In genomic region chr11:83191986-83192385, GRCh38 we compare ENCODE assay signal across 10 cellular contexts. TPM values are rescaled to one million over a fixed set of nuclear protein-coding genes. Genes with fewer than 3 reads are reported as not detected.
DNase-seq lines count a peak whose midpoint lies in the region; ATAC-seq and TF ChIP-seq lines count a peak whose summit lies in the region.
"Had no signal": no experiment of that assay in that cellular context is flagged by ENCODE, and none has a peak within 500 bp of the region (broad histone marks: within the 10 kb centered on the region; RNA-seq: fewer than 3 reads in every experiment).

No MANE protein-coding gene starts in this region.

- H3K27ac Mint-ChIP-seq in activated T-cell treated with anti-CD3 and anti-CD28 coated beads, Interleukin-2, amount 50 U/mL, for 72 hours: peak overlapping the region; percentile 90
- H3K27ac Mint-ChIP-seq in activated CD4-positive, alpha-beta memory T cell treated with anti-CD3 and anti-CD28 coated beads, Interleukin-2, amount 10 ng/mL, durations not matched to agents 7 days and 5 days: peak overlapping the region; percentile 79
- peak overlapping the region; percentile 98 to 100 (median 100) for H3K27ac Mint-ChIP-seq in immature natural killer cell

- no peaks in the 10 kb centered on the region for H3K9me3 ChIP-seq in suprapubic skin
- H3K9me3 ChIP-seq: BE2C had no signal

- no peak for DNase-seq in activated T-cell treated with anti-CD3 and anti-CD28 coated beads, Interleukin-2, amount 50 U/mL, for 72 hours
- no peak for DNase-seq in activated T-cell treated with anti-CD3 and anti-CD28 coated beads, Interleukin-2, amount 50 U/mL, for 1 hour
- DNase-seq in activated CD4-positive, alpha-beta memory T cell treated with anti-CD3 and anti-CD28 coated beads, Interleukin-2, amount 10 ng/mL, durations not matched to agents 7 days and 5 days: no peak
- DNase-seq in immature natural killer cell (no peak), suprapubic skin (ENCODE audit: low spot score in 2 of 2) (no peak), NCI-H2196 treated with DMSO at 0.1 percent for 48 hours (lab: John Stamatoyannopoulos, UW; ENCODE audit: unreplicated experiment) (no peak)
- DNase-seq: BE2C; NK-92 treated with Interleukin-12 subunit alpha and Interleukin-12 subunit beta, amount 100 ng/mL, for 24 hours had no signal

- no peak for TF ChIP-seq EP300 in suprapubic skin (IDR thresholded peaks at IDR 0.05)

- peak overlapping the region; percentile 94 to 98 for H3K4me3 Mint-ChIP-seq in activated T-cell treated with anti-CD3 and anti-CD28 coated beads, Interleukin-2, amount 50 U/mL, for 72 hours
- H3K4me3 Mint-ChIP-seq in activated CD4-positive, alpha-beta memory T cell treated with anti-CD3 and anti-CD28 coated beads, Interleukin-2, amount 10 ng/mL, durations not matched to agents 7 days and 5 days: peak overlapping the region; percentile 91
- H3K4me3 Mint-ChIP-seq in immature natural killer cell: peak overlapping the region in 4 of 5 donors; percentile 97 to 99 (median 98)

- H3K27me3 ChIP-seq in suprapubic skin: no peaks in the 10 kb centered on the region
- H3K27me3 ChIP-seq: BE2C had no signal

- peaks cover 40% of the 10 kb centered on the region for H3K4me1 Mint-ChIP-seq in activated T-cell treated with anti-CD3 and anti-CD28 coated beads, Interleukin-2, amount 50 U/mL, for 72 hours (ENCODE audit: low read depth)
- H3K4me1 Mint-ChIP-seq in activated CD4-positive, alpha-beta memory T cell treated with anti-CD3 and anti-CD28 coated beads, Interleukin-2, amount 10 ng/mL, durations not matched to agents 7 days and 5 days: peaks cover 26% of the 10 kb centered on the region
- peaks cover 46 to 54% of the 10 kb centered on the region in 2 donors for H3K4me1 Mint-ChIP-seq in immature natural killer cell

- H3K36me3 Mint-ChIP-seq in activated T-cell treated with anti-CD3 and anti-CD28 coated beads, Interleukin-2, amount 50 U/mL, for 72 hours (ENCODE audit: insufficient read depth in 2 of 2): peaks cover 11 to 25% of the 10 kb centered on the region in 2 donors
- peaks cover 32% of the 10 kb centered on the region for H3K36me3 Mint-ChIP-seq in activated CD4-positive, alpha-beta memory T cell treated with anti-CD3 and anti-CD28 coated beads, Interleukin-2, amount 10 ng/mL, durations not matched to agents 7 days and 5 days (ENCODE audit: low read depth)
- H3K36me3 Mint-ChIP-seq in immature natural killer cell: peaks cover 7 to 13% (median 13%) of the 10 kb centered on the region in 3 donors

- no peak for ATAC-seq in activated T-cell treated with anti-CD3 and anti-CD28 coated beads, Interleukin-2, amount 50 U/mL, for 72 hours (replicated peaks in 1 of 2)
- no peak for ATAC-seq in HG02571 (IDR thresholded peaks at IDR 0.05; ENCODE audit: unreplicated experiment)
- no peak for ATAC-seq in HG03135 (IDR thresholded peaks at IDR 0.05; ENCODE audit: unreplicated experiment)

- peaks cover 36% of the 10 kb centered on the region for H3K36me3 ChIP-seq in suprapubic skin

- TF ChIP-seq CTCF in suprapubic skin (IDR thresholded peaks at IDR 0.05): no peak

- no peaks in the 10 kb centered on the region for H3K27me3 Mint-ChIP-seq in activated T-cell treated with anti-CD3 and anti-CD28 coated beads, Interleukin-2, amount 50 U/mL, for 72 hours (ENCODE audit: low read depth)
- H3K27me3 Mint-ChIP-seq in activated CD4-positive, alpha-beta memory T cell treated with anti-CD3 and anti-CD28 coated beads, Interleukin-2, amount 10 ng/mL, durations not matched to agents 7 days and 5 days: no peaks in the 10 kb centered on the region
- peaks cover 16 to 26% (median 17%) of the 10 kb centered on the region in 3 donors for H3K27me3 Mint-ChIP-seq in immature natural killer cell (ENCODE audit: low read depth in 3 of 3)

- H3K9me3 Mint-ChIP-seq in activated T-cell treated with anti-CD3 and anti-CD28 coated beads, Interleukin-2, amount 50 U/mL, for 72 hours: no peaks in the 10 kb centered on the region
- no peaks in the 10 kb centered on the region for H3K9me3 Mint-ChIP-seq in activated CD4-positive, alpha-beta memory T cell treated with anti-CD3 and anti-CD28 coated beads, Interleukin-2, amount 10 ng/mL, durations not matched to agents 7 days and 5 days
- H3K9me3 Mint-ChIP-seq in immature natural killer cell: no peaks in the 10 kb centered on the region

- no peak overlapping the region for H3K27ac ChIP-seq in suprapubic skin

- TF ChIP-seq POLR2A in suprapubic skin (IDR thresholded peaks at IDR 0.05): no peak

- H3K4me1 ChIP-seq in suprapubic skin: peaks cover 36% of the 10 kb centered on the region
- H3K4me1 ChIP-seq: BE2C had no signal

- 81% methylated on average over 11 of the region's 11 CpGs for WGBS in suprapubic skin

- POLR2A ChIA-PET in activated CD4-positive, alpha-beta memory T cell treated with anti-CD3 and anti-CD28 coated beads, Interleukin-2, amount 10 ng/mL, durations not matched to agents 7 days and 5 days (lab: Charles Lee): interaction anchor here (1.4 kb wide), 1 partner anchor 36 kb away, joined by 3 read pairs; no protein-coding TSS in a partner anchor

- CTCF ChIA-PET in activated CD4-positive, alpha-beta memory T cell treated with anti-CD3 and anti-CD28 coated beads, Interleukin-2, amount 10 ng/mL, durations not matched to agents 7 days and 5 days (lab: Charles Lee): no interaction called here

- peak overlapping the region; percentile 87 for H3K4me3 ChIP-seq in suprapubic skin

RNA-seq across cellular contexts. Expression of gene ANKRD42, which starts 1.5 kb away (rescaled TPM):
- total RNA-seq in activated T-cell treated with anti-CD3 and anti-CD28 coated beads, Interleukin-2, amount 50 U/mL, for 72 hours: 1 to 10 TPM; 4.9 to 6.6 TPM
- 1 to 10 TPM; 1.7 TPM for total RNA-seq in activated CD4-positive, alpha-beta memory T cell treated with anti-CD3 and anti-CD28 coated beads, Interleukin-2, amount 10 ng/mL, durations not matched to agents 7 days and 5 days
- 1 to 10 TPM; 3.1 to 5.0 (median 4.2) TPM for polyA plus RNA-seq in immature natural killer cell
- 10 to 100 TPM in 2 of 4 donors, 1 to 10 TPM in 2; 7.2 to 12.6 (median 10.5) TPM for total RNA-seq in suprapubic skin

RNA-seq across cellular contexts. Expression of gene PCF11, which starts 35.1 kb away (rescaled TPM):
- total RNA-seq in activated T-cell treated with anti-CD3 and anti-CD28 coated beads, Interleukin-2, amount 50 U/mL, for 72 hours: 10 to 100 TPM; 79.5 to 85.6 TPM
- total RNA-seq in activated CD4-positive, alpha-beta memory T cell treated with anti-CD3 and anti-CD28 coated beads, Interleukin-2, amount 10 ng/mL, durations not matched to agents 7 days and 5 days: 10 to 100 TPM; 74.6 to 80.0 TPM
- polyA plus RNA-seq in immature natural killer cell: 10 to 100 TPM; 10.2 to 36.5 (median 11.4) TPM
- total RNA-seq in suprapubic skin: 100 to 1,000 TPM in 2 of 4 donors, 10 to 100 TPM in 2; 89.1 to 185 (median 117) TPM
